26 cellular contexts compared by ENCODE assay signal in the genomic region with DNA sequence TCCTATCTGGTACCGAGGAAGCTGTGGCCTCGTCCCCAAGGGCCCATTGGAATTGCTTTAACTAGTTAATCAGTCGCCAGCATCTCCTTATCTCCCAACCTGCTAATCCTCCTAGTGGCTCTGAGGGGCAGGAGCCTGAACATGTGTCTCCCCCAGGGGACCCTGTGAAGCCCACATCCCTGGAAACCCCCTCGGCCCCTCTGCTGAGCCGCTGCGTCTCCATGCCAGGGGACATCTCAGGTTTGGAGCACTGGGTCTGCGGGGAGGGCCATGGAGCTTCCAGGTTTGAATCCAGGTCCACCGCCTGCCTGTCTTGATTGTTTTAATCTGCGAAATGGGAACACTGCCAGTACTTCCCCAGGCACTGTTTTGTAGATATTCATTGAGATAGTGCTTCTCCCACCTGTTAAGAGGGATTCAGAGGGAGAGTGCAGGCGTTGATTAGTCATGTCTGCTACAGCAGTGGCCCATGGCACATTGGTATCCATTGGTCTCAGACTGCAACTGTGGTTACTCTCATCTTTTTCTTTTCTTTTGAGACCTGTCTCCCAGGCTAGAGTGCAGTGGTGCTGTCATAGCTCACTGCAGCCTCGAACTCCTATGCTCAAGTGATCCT. TPM values are rescaled to one million over a fixed set of nuclear protein-coding genes. Genes with fewer than 3 reads are reported as not detected.
"Had no signal": no experiment of that assay in that cellular context is flagged by ENCODE, and none has a peak within 500 bp of the region (broad histone marks: within the 10 kb centered on the region; RNA-seq: fewer than 3 reads in every experiment).

No MANE protein-coding gene starts in this region.

- H3K4me3 Mint-ChIP-seq: activated CD4-positive, alpha-beta T cell treated with anti-CD3 and anti-CD28 coated beads, Interleukin-2, amount 10 ng/mL, durations not matched to agents 7 days and 5 days; activated naive CD4-positive, alpha-beta T cell treated with anti-CD3 and anti-CD28 coated beads for 36 hours; activated naive CD8-positive, alpha-beta T cell treated with anti-CD3 and anti-CD28 coated beads for 36 hours; activated T-helper 1 cell treated with anti-CD3 and anti-CD28 coated beads, Interleukin-12 subunit alpha, Interleukin-12 subunit beta, Interleukin-2, Interleukin-4 antibody, amounts not matched to agents 30 ng/mL and 10 ng/mL and 1 ng/mL, durations not matched to agents 14 hours and 24 hours and 36 hours; immature natural killer cell; neural progenitor cell; stimulated activated memory B cell treated with anti-CD40 and anti-IgM and Interleukin-4, amounts not matched to agents 10 μg/mL and 1 μg/mL and 100 μg/mL, for 72 hours; type B pancreatic cell had no signal

- H3K4me1 ChIP-seq: foreskin keratinocyte, neural progenitor cell, right atrium auricular region had no signal

- H3K27ac ChIP-seq: brain microvascular endothelial cell, esophagus muscularis mucosa, foreskin keratinocyte, neural progenitor cell, right atrium auricular region had no signal

- H3K36me3 ChIP-seq: neural progenitor cell had no signal

- H3K9me3 ChIP-seq: esophagus muscularis mucosa, heart left ventricle, right atrium auricular region had no signal

- H3K4me1 Mint-ChIP-seq: neural progenitor cell had no signal

- ATAC-seq: heart left ventricle; left colon; naive thymus-derived CD4-positive, alpha-beta T cell; stimulated activated memory B cell treated with anti-CD40 and anti-IgM and Interleukin-4, amounts not matched to agents 10 μg/mL and 1 μg/mL and 100 μg/mL, for 72 hours had no signal

- H3K27me3 Mint-ChIP-seq: activated CD4-positive, alpha-beta T cell treated with anti-CD3 and anti-CD28 coated beads, Interleukin-2, amount 10 ng/mL, durations not matched to agents 7 days and 5 days; activated naive CD8-positive, alpha-beta T cell treated with anti-CD3 and anti-CD28 coated beads for 36 hours; naive thymus-derived CD4-positive, alpha-beta T cell; stimulated activated memory B cell treated with anti-CD40 and anti-IgM and Interleukin-4, amounts not matched to agents 10 μg/mL and 1 μg/mL and 100 μg/mL, for 72 hours; stimulated activated naive CD8-positive, alpha-beta T cell treated with anti-CD3 and anti-CD28 coated beads, Interleukin-15, amount 100 ng/mL, for 72 hours; type B pancreatic cell had no signal

- DNase-seq: activated CD4-positive, alpha-beta T cell treated with anti-CD3 and anti-CD28 coated beads for 1 hour; activated CD4-positive, alpha-beta T cell treated with anti-CD3 and anti-CD28 coated beads, Interleukin-2, amount 10 ng/mL, durations not matched to agents 7 days and 5 days; activated effector memory CD4-positive, alpha-beta T cell treated with anti-CD3 and anti-CD28 coated beads, Interleukin-2, amount 50 U/mL, for 16 hours; amniotic stem cell; brain microvascular endothelial cell; foreskin keratinocyte; heart left ventricle; hypothalamus; immature natural killer cell; kidney; left colon; midbrain; naive thymus-derived CD4-positive, alpha-beta T cell; occipital lobe; stimulated activated naive CD8-positive, alpha-beta T cell treated with anti-CD3 and anti-CD28 coated beads, Interleukin-15, amount 100 ng/mL, for 72 hours; substantia nigra; T-helper 9 cell had no signal

- H3K4me3 ChIP-seq: esophagus muscularis mucosa, heart left ventricle, neural progenitor cell, right atrium auricular region, smooth muscle cell had no signal

- H3K9me3 Mint-ChIP-seq: activated CD4-positive, alpha-beta T cell treated with anti-CD3 and anti-CD28 coated beads, Interleukin-2, amount 10 ng/mL, durations not matched to agents 7 days and 5 days; activated naive CD4-positive, alpha-beta T cell treated with anti-CD3 and anti-CD28 coated beads for 36 hours; activated naive CD8-positive, alpha-beta T cell treated with anti-CD3 and anti-CD28 coated beads for 36 hours; activated T-helper 1 cell treated with anti-CD3 and anti-CD28 coated beads, Interleukin-12 subunit alpha, Interleukin-12 subunit beta, Interleukin-2, Interleukin-4 antibody, amounts not matched to agents 30 ng/mL and 10 ng/mL and 1 ng/mL, durations not matched to agents 14 hours and 24 hours and 36 hours; immature natural killer cell; naive thymus-derived CD4-positive, alpha-beta T cell; neural progenitor cell; stimulated activated memory B cell treated with anti-CD40 and anti-IgM and Interleukin-4, amounts not matched to agents 10 μg/mL and 1 μg/mL and 100 μg/mL, for 72 hours; stimulated activated naive CD8-positive, alpha-beta T cell treated with anti-CD3 and anti-CD28 coated beads, Interleukin-15, amount 100 ng/mL, for 72 hours; type B pancreatic cell had no signal

- H3K27ac Mint-ChIP-seq: activated CD4-positive, alpha-beta T cell treated with anti-CD3 and anti-CD28 coated beads, Interleukin-2, amount 10 ng/mL, durations not matched to agents 7 days and 5 days; activated naive CD4-positive, alpha-beta T cell treated with anti-CD3 and anti-CD28 coated beads for 36 hours; activated naive CD8-positive, alpha-beta T cell treated with anti-CD3 and anti-CD28 coated beads for 36 hours; activated T-helper 1 cell treated with anti-CD3 and anti-CD28 coated beads, Interleukin-12 subunit alpha, Interleukin-12 subunit beta, Interleukin-2, Interleukin-4 antibody, amounts not matched to agents 30 ng/mL and 10 ng/mL and 1 ng/mL, durations not matched to agents 14 hours and 24 hours and 36 hours; immature natural killer cell; naive thymus-derived CD4-positive, alpha-beta T cell; neural progenitor cell; stimulated activated memory B cell treated with anti-CD40 and anti-IgM and Interleukin-4, amounts not matched to agents 10 μg/mL and 1 μg/mL and 100 μg/mL, for 72 hours; stimulated activated naive CD8-positive, alpha-beta T cell treated with anti-CD3 and anti-CD28 coated beads, Interleukin-15, amount 100 ng/mL, for 72 hours; type B pancreatic cell had no signal

RNA-seq across cellular contexts. Expression of gene PEX11G, which starts 53.1 kb away (rescaled TPM):
- total RNA-seq: smooth muscle cell had no signal
